ENCODE assay signal across 14 cellular contexts in the genomic region with DNA sequence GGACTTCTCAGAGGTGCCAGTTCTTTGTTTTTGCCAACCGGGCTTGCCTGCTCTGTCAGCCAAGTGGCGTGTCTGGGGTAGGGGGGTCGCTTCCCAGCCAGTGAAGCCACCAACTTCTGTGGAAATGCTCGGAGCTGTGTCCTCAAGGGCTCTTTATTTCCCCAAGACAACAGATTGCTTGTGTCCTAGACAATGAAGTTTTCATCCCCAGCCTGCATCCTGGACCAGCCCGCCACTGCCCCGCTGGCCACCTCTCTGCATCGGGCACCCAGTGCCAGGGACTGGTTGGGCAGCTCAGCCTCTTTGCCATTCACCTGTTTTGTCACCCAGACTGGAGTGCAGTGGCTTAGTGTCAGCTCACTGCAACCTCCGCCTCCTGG. TPM values are rescaled to one million over a fixed set of nuclear protein-coding genes. Genes with fewer than 3 reads are reported as not detected.
DNase-seq lines count a peak whose midpoint lies in the region; ATAC-seq and TF ChIP-seq lines count a peak whose summit lies in the region.
"Had no signal": no experiment of that assay in that cellular context is flagged by ENCODE, and none has a peak within 500 bp of the region (broad histone marks: within the 10 kb centered on the region; RNA-seq: fewer than 3 reads in every experiment).

No MANE protein-coding gene starts in this region.

- no peaks in the 10 kb centered on the region for H3K9me3 Mint-ChIP-seq in osteocyte (ENCODE audit: unreplicated experiment)

- H3K4me1 ChIP-seq in heart right ventricle, result peaks cover 41 to 89% (median 79%) of the 10 kb centered on the region in 9 donors

- H3K27me3 Mint-ChIP-seq in osteocyte (ENCODE audit: unreplicated experiment), result no peaks in the 10 kb centered on the region

- no peak for DNase-seq in heart right ventricle
- DNase-seq in Right ventricle myocardium inferior (ENCODE audit: missing footprints), result no peak
- peak; percentile 97 for DNase-seq in globus pallidus (ENCODE audit: low spot score)
- no peak for DNase-seq in osteocyte (ENCODE audit: extremely low spot score, unreplicated experiment)
- no peak for DNase-seq in ecto neural progenitor cell (ENCODE audit: low spot score)
- DNase-seq in NCI-H446 (lab: John Stamatoyannopoulos, UW), result no peak
- DNase-seq: activated effector memory CD4-positive, alpha-beta T cell treated with anti-CD3 and anti-CD28 coated beads, Interleukin-2, amount 50 U/mL, for 16 hours; kidney glomerular epithelial cell; MV-4-11; NCI-H446 treated with DMSO at 0.1 percent for 48 hours; ovary; stimulated activated CD4-positive, alpha-beta T cell treated with anti-CD3 and anti-CD28 coated beads, Interleukin-4, amount 100 ng/mL, for 4 hours had no signal

- H3K4me1 Mint-ChIP-seq in osteocyte (ENCODE audit: unreplicated experiment), result peaks cover 66% of the 10 kb centered on the region

- TF ChIP-seq CTCF in heart right ventricle (IDR thresholded peaks at IDR 0.05) (no peak), osteocyte (IDR thresholded peaks at IDR 0.05) (no peak)

- intact Hi-C loops in heart right ventricle (cut with DNase I), result loop anchor here in 3 of 10 donors (1.0 to 10.0 kb wide), 6 partner anchors 17 to 49 kb away; a partner anchor contains a TSS
- intact Hi-C loops in Right ventricle myocardium inferior (cut with DNase I), result no loop called here

- ATAC-seq in heart right ventricle, result no peak
- no peak for ATAC-seq in Right ventricle myocardium inferior
- ATAC-seq in HG03095 (IDR thresholded peaks at IDR 0.05; ENCODE audit: unreplicated experiment), result no peak
- ATAC-seq in HG03139 (IDR thresholded peaks at IDR 0.05; ENCODE audit: unreplicated experiment), result no peak

- H3K4me3 ChIP-seq in heart right ventricle, result no peak overlapping the region
- H3K4me3 ChIP-seq: ovary had no signal

- no peak overlapping the region for H3K4me3 Mint-ChIP-seq in osteocyte (ENCODE audit: unreplicated experiment)

- H3K27ac Mint-ChIP-seq in osteocyte (ENCODE audit: unreplicated experiment), result peak overlapping the region; percentile 79

- peaks cover 2% of the 10 kb centered on the region for H3K36me3 Mint-ChIP-seq in osteocyte (ENCODE audit: unreplicated experiment)

- peak overlapping the region in 9 of 10 donors; percentile 95 to 100 (median 100) for H3K27ac ChIP-seq in heart right ventricle

- H3K27me3 ChIP-seq in heart right ventricle, result no peaks in the 10 kb centered on the region
- H3K27me3 ChIP-seq: ovary had no signal

- WGBS in heart right ventricle, 2 donors, result 73 to 76% methylated on average over 7 to 8 of the region's 8 CpGs

- peaks cover 0 to 4% (median 0%) of the 10 kb centered on the region in 9 donors for H3K36me3 ChIP-seq in heart right ventricle
- H3K36me3 ChIP-seq: ovary had no signal

- H3K9me3 ChIP-seq in heart right ventricle, result no peaks in the 10 kb centered on the region
- H3K9me3 ChIP-seq: ovary had no signal

RNA-seq across cellular contexts. Expression of a gene that starts 3.7 kb away (rescaled TPM):
- 100 to 1,000 TPM; 140 to 178 (median 159) TPM for total RNA-seq in heart right ventricle
- 100 to 1,000 TPM; 111 to 112 TPM for polyA plus RNA-seq in heart right ventricle
- total RNA-seq in Right ventricle myocardium inferior, result 144 TPM
- 126 and 130 TPM in 2 replicates for total RNA-seq in osteocyte

RNA-seq across cellular contexts. Expression of a gene that starts 19.2 kb away (rescaled TPM):
- total RNA-seq in heart right ventricle (100 to 1,000 TPM in 1 of 10 donors, 10 to 100 TPM in 9; 70.4 to 104 (median 90.8) TPM), Right ventricle myocardium inferior (110 TPM), osteocyte (45.0 and 50.6 TPM in 2 replicates)
- polyA plus RNA-seq in heart right ventricle, result 10 to 100 TPM; 49.2 to 67.5 TPM

RNA-seq across cellular contexts. Expression of a gene that starts 29.9 kb away (rescaled TPM):
- 100 to 1,000 TPM in 1 of 10 donors, 10 to 100 TPM in 1, 1 to 10 TPM in 8; 1.5 to 154 (median 4.5) TPM for total RNA-seq in heart right ventricle
- 10 to 100 TPM; 11.3 to 28.7 TPM for polyA plus RNA-seq in heart right ventricle
- total RNA-seq in Right ventricle myocardium inferior, result 24.6 TPM
- 6.5 and 8.6 TPM in 2 replicates for total RNA-seq in osteocyte

RNA-seq across cellular contexts. Expression of a gene that starts 50.8 kb away (rescaled TPM):
- total RNA-seq in heart right ventricle, result 10 to 100 TPM; 10.2 to 26.1 (median 16.7) TPM
- 10 to 100 TPM; 23.8 to 34.0 TPM for polyA plus RNA-seq in heart right ventricle
- 20.5 TPM for total RNA-seq in Right ventricle myocardium inferior
- 0.30 TPM in 1 of 2 replicates, not detected in the other for total RNA-seq in osteocyte

RNA-seq across cellular contexts. Expression of a gene that starts 50.9 kb away (rescaled TPM):
- 100 to 1,000 TPM in 2 of 10 donors, 10 to 100 TPM in 8; 87.4 to 127 (median 93.9) TPM for total RNA-seq in heart right ventricle
- polyA plus RNA-seq in heart right ventricle, result 100 to 1,000 TPM in 1 of 2 donors, 10 to 100 TPM in 1; 48.5 to 123 TPM
- 118 TPM for total RNA-seq in Right ventricle myocardium inferior
- 154 and 156 TPM in 2 replicates for total RNA-seq in osteocyte
